8 cellular contexts compared by ENCODE assay signal in the genomic region with DNA sequence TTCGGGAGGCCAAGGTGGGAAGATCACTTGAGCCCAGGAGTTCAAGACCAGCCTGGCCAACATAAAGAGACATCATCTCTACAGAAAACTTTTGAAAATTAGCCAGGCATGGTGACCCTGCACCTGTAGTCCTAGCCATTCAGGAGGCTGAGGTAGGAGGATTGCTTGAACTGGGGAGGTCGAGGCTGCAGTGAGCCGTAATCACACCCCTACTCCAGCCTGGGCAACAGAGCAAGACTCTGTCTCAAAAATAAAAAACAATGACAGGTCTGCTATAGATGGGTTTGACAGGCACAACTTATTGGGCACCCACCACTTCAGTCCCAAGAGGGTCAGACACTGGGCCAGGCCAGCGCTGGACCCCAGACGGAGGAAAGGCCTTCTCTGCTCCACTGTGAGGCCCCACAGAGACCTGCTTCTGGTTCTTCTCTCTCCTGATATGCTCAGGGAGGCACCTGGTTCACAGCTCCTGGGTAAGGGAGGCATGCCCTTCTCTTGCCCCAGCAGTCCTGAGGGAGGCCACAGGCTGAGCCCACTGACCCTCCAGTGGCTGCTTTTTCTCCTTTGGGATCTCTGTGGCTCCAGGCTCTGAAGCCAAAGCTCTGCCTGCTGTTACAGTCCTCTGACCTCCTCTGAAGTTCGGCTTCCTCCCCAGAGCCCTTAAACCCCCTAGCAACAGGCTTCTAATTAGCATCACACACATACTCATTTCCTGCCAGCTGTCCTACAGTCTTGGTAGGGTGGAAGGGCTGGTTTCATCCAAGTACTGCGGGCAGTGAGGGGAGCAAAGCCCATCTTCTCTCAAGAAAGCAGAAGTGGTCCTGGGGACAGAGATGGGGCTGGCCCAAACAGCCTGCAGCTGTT. TPM values are rescaled to one million over a fixed set of nuclear protein-coding genes. Genes with fewer than 3 reads are reported as not detected.
DNase-seq lines count a peak whose midpoint lies in the region; ATAC-seq and TF ChIP-seq lines count a peak whose summit lies in the region.

No MANE protein-coding gene starts in this region.

- H3K9ac ChIP-seq in DND-41 (ENCODE audit: low read depth, low read length) (no peak overlapping the region), neuronal stem cell (ENCODE audit: low read depth, low read length, poor library complexity) (no peak overlapping the region)

- DNase-seq in DND-41, result peak; percentile 40
- DNase-seq in NCI-H82 treated with DMSO at 0.1 percent for 48 hours (lab: John Stamatoyannopoulos, UW; ENCODE audit: unreplicated experiment), result peak; percentile 63
- peak in 2 of 61 donors; percentile 12 to 15 for DNase-seq in caudate nucleus (lab: John Stamatoyannopoulos, UW)
- no peak for DNase-seq in neuronal stem cell (ENCODE audit: low spot score)
- no peak for DNase-seq in NCI-H2196 treated with DMSO at 0.1 percent for 48 hours (lab: John Stamatoyannopoulos, UW; ENCODE audit: unreplicated experiment)
- no peak for DNase-seq in stimulated activated naive CD4-positive, alpha-beta T cell treated with Interleukin-2 at 50 U/mL for 16 hours (lab: John Stamatoyannopoulos, UW)

- ATAC-seq in DND-41 (ENCODE audit: insufficient read depth, low read depth) (peak; percentile 97), GM19023 (IDR thresholded peaks at IDR 0.05; ENCODE audit: unreplicated experiment) (peak; percentile 96), HG03045 (IDR thresholded peaks at IDR 0.05; ENCODE audit: unreplicated experiment) (peak; percentile 95)

- H3K79me2 ChIP-seq in DND-41 (ENCODE audit: insufficient read depth, low read length), result no peaks in the 10 kb centered on the region

- H3K4me1 ChIP-seq in DND-41 (ENCODE audit: insufficient read depth, low read length) (peaks cover 7% of the 10 kb centered on the region), neuronal stem cell (ENCODE audit: control insufficient read depth in 2 of 2, insufficient read depth in 1 of 2, low read depth in 1 of 2, low read length in 2 of 2) (peaks cover 0 to 7% of the 10 kb centered on the region in 2 donors)

- H3K23ac ChIP-seq in neuronal stem cell (ENCODE audit: low read depth, low read length, poor library complexity), result no peak overlapping the region

- H3K4me3 ChIP-seq in DND-41 (ENCODE audit: low read depth in 1 of 2, low read length in 2 of 2) (no peak overlapping the region), neuronal stem cell (ENCODE audit: low read length in 2 of 2) (no peak overlapping the region)

- H3K4me2 ChIP-seq in DND-41 (ENCODE audit: insufficient read depth, low read length) (no peak overlapping the region), neuronal stem cell (ENCODE audit: insufficient read depth, low read length, poor library complexity, severe bottlenecking) (no peak overlapping the region)

- H3K27ac ChIP-seq in DND-41 (ENCODE audit: low read length) (no peak overlapping the region), caudate nucleus (ENCODE audit: low read depth, low read length) (peak overlapping the region; percentile 16), neuronal stem cell (replicated peaks; ENCODE audit: low read length) (no peak overlapping the region)

- H3K9me3 ChIP-seq in DND-41 (ENCODE audit: insufficient read depth, low read length, severe bottlenecking), result no peaks in the 10 kb centered on the region
- peaks cover 0 to 2% of the 10 kb centered on the region in 2 donors for H3K9me3 ChIP-seq in neuronal stem cell (replicated peaks in 1 of 2; ENCODE audit: control insufficient read depth in 2 of 2, insufficient read depth in 1 of 2, low read depth in 1 of 2, low read length in 2 of 2)

- H3K18ac ChIP-seq in neuronal stem cell (ENCODE audit: low read length), result no peak overlapping the region

- H3K79me1 ChIP-seq in neuronal stem cell (ENCODE audit: low read depth, low read length), result no peaks in the 10 kb centered on the region

- H2AFZ ChIP-seq in DND-41 (ENCODE audit: low read depth, low read length), result no peak overlapping the region; the same call in 1 of the 2 replicates
- peak overlapping the region; percentile 78 for H2AFZ ChIP-seq in neuronal stem cell (ENCODE audit: low read length)

- H2BK120ac ChIP-seq in neuronal stem cell (ENCODE audit: low read depth, low read length), result no peak overlapping the region

- H3K36me3 ChIP-seq in DND-41 (ENCODE audit: insufficient read depth, low read length), result no peaks in the 10 kb centered on the region
- H3K36me3 ChIP-seq in neuronal stem cell (replicated peaks in 1 of 2; ENCODE audit: control insufficient read depth in 2 of 2, insufficient read depth in 2 of 2, low read length in 2 of 2), result no peaks in the 10 kb centered on the region

- H4K20me1 ChIP-seq in DND-41 (ENCODE audit: insufficient read depth, low read length), result no peaks in the 10 kb centered on the region

- H2BK5ac ChIP-seq in neuronal stem cell (ENCODE audit: low read length), result no peak overlapping the region

- H4K8ac ChIP-seq in neuronal stem cell (ENCODE audit: low read depth, low read length), result no peak overlapping the region

- no CpG with 5 or more reads among the region's 7 CpGs for WGBS in neuronal stem cell (ENCODE audit: extremely low coverage in 2 of 2, insufficient read length in 2 of 2, insufficient replicate concordance in 1 of 2), 2 donors

- H3K14ac ChIP-seq in neuronal stem cell (ENCODE audit: low read length), result no peak overlapping the region

- no peaks in the 10 kb centered on the region for H3K27me3 ChIP-seq in DND-41 (ENCODE audit: insufficient read depth, low read length, poor library complexity)
- H3K27me3 ChIP-seq in neuronal stem cell (ENCODE audit: control insufficient read depth in 3 of 3, insufficient read depth in 3 of 3, low read depth in 1 of 3, low read length in 3 of 3), result no peaks in the 10 kb centered on the region

- no peak for TF ChIP-seq CTCF in DND-41 (IDR thresholded peaks at IDR 0.05; ENCODE audit: borderline replicate concordance, extremely low read depth, low read length, poor library complexity, severe bottlenecking)

- no peak overlapping the region for H2BK12ac ChIP-seq in neuronal stem cell (ENCODE audit: low read length)

- H2BK15ac ChIP-seq in neuronal stem cell (ENCODE audit: low read length), result no peak overlapping the region

- no peak overlapping the region for H4K91ac ChIP-seq in neuronal stem cell (ENCODE audit: low read depth, low read length, poor library complexity)

- H2AK5ac ChIP-seq in neuronal stem cell (ENCODE audit: low read depth, low read length), result no peak overlapping the region

- H3K4ac ChIP-seq in neuronal stem cell (ENCODE audit: low read length), result no peak overlapping the region

RNA-seq across cellular contexts. Expression of a gene that starts 14.4 kb away (rescaled TPM):
- 9.6 TPM for polyA plus RNA-seq in neuronal stem cell (2013, experiment 1 of 2)
- polyA plus RNA-seq in neuronal stem cell (2013, experiment 2 of 2), result 9.3 TPM

RNA-seq across cellular contexts. Expression of a gene that starts 17.6 kb away (rescaled TPM):
- polyA plus RNA-seq in neuronal stem cell (2013, experiment 1 of 2), result 0.04 TPM
- not detected for polyA plus RNA-seq in neuronal stem cell (2013, experiment 2 of 2)

RNA-seq across cellular contexts. Expression of a gene that starts 28.8 kb away (rescaled TPM):
- 110 TPM for polyA plus RNA-seq in neuronal stem cell (2013, experiment 1 of 2)
- 107 TPM for polyA plus RNA-seq in neuronal stem cell (2013, experiment 2 of 2)

RNA-seq across cellular contexts. Expression of a gene that starts 29.7 kb away (rescaled TPM):
- polyA plus RNA-seq in neuronal stem cell (2013, experiment 1 of 2), result 0.22 TPM
- polyA plus RNA-seq in neuronal stem cell (2013, experiment 2 of 2), result 0.12 TPM

RNA-seq across cellular contexts. Expression of a gene that starts 32.9 kb away (rescaled TPM):
- polyA plus RNA-seq in neuronal stem cell (2013, experiment 1 of 2), result 0.86 TPM
- 0.73 TPM for polyA plus RNA-seq in neuronal stem cell (2013, experiment 2 of 2)

Comparison
In these comparisons a context has a peak if more than half of its experiments do, and no peak if none do; other contexts are left out.
1. DNase-seq: peak in DND-41 (single experiment) and NCI-H82 treated with DMSO at 0.1 percent for 48 hours (single experiment); none in neuronal stem cell (single experiment), NCI-H2196 treated with DMSO at 0.1 percent for 48 hours (single experiment) and stimulated activated naive CD4-positive, alpha-beta T cell treated with Interleukin-2 at 50 U/mL for 16 hours (single experiment).
2. Peak in every context shown above with its lines, with median percentiles within 50 percentile points of each other: ATAC-seq.